15 cellular contexts compared by ENCODE assay signal in the genomic region with DNA sequence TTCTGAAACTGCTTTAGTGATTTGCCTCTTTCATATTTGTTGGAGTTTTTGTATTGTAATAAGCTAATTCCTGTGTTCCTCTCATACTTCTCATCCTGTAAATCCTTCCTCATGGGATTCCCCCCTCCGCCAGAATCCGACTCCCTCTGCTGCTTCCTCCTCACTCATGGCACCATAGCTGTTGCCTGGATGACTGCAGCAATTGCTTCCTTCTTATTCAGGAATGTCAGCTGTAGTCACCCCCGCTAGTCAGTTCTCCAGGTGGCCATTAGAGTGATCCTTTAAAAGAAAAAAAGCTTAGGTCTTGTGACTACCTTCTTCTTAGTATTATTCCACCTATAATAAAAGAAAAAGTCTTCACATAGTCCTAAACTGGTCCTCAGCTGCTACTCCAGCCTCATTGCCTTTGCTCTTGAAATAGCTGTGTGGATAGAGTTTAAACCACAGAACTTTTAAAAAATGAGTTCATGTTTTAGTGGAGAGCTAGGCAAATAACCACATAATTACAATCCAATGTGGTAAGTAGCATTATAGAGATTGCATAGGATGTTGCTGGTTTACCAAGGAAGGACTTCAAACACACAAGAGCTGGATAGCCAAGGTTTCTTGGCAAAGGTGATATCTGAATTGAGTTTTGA.
"Had no signal": no experiment of that assay in that cellular context is flagged by ENCODE, and none has a peak within 500 bp of the region (broad histone marks: within the 10 kb centered on the region; RNA-seq: fewer than 3 reads in every experiment).

No MANE protein-coding gene starts in this region.

- H3K27ac ChIP-seq: adrenal gland, heart left ventricle, lower lobe of right lung, transverse colon had no signal

- H3K27me3 Mint-ChIP-seq: naive thymus-derived CD4-positive, alpha-beta T cell had no signal

- H3K4me3 ChIP-seq: adrenal gland, heart left ventricle, lower lobe of right lung, transverse colon had no signal

- H3K4me3 Mint-ChIP-seq: naive thymus-derived CD4-positive, alpha-beta T cell; stimulated activated effector memory CD8-positive, alpha-beta T cell treated with anti-CD3 and anti-CD28 coated beads, Interleukin-12 subunit alpha, Interleukin-12 subunit beta, amount 100 ng/mL, for 72 hours had no signal

- H3K4me1 ChIP-seq: adrenal gland, heart left ventricle, lower lobe of right lung, transverse colon had no signal

- H3K27me3 ChIP-seq: adrenal gland, heart left ventricle, transverse colon had no signal

- H3K27ac Mint-ChIP-seq: activated T-helper 2 cell treated with anti-CD3 and anti-CD28 coated beads, Interferon-gamma antibody, Interleukin-2, Interleukin-4, amounts not matched to agents 10 μg/mL and 5 μg/mL and 100 μg/mL, durations not matched to agents 14 hours and 24 hours and 36 hours; stimulated activated effector memory CD8-positive, alpha-beta T cell treated with anti-CD3 and anti-CD28 coated beads, Interleukin-12 subunit alpha, Interleukin-12 subunit beta, amount 100 ng/mL, for 72 hours had no signal

- H3K4me1 Mint-ChIP-seq: naive thymus-derived CD4-positive, alpha-beta T cell; stimulated activated effector memory CD8-positive, alpha-beta T cell treated with anti-CD3 and anti-CD28 coated beads, Interleukin-12 subunit alpha, Interleukin-12 subunit beta, amount 100 ng/mL, for 72 hours had no signal

- H3K9me3 Mint-ChIP-seq: activated T-helper 2 cell treated with anti-CD3 and anti-CD28 coated beads, Interferon-gamma antibody, Interleukin-2, Interleukin-4, amounts not matched to agents 10 μg/mL and 5 μg/mL and 100 μg/mL, durations not matched to agents 14 hours and 24 hours and 36 hours; stimulated activated effector memory CD8-positive, alpha-beta T cell treated with anti-CD3 and anti-CD28 coated beads, Interleukin-12 subunit alpha, Interleukin-12 subunit beta, amount 100 ng/mL, for 72 hours had no signal

- H3K9me3 ChIP-seq: adrenal gland, heart left ventricle, lower lobe of right lung, SK-N-SH, transverse colon had no signal

- DNase-seq: activated CD4-positive, alpha-beta T cell treated with anti-CD3 and anti-CD28 coated beads, Interleukin-2, amount 50 U/mL, for 1 hour; activated naive CD4-positive, alpha-beta T cell treated with anti-CD3 and anti-CD28 coated beads, Interleukin-2, amount 50 U/mL, for 16 hours; activated T-cell treated with anti-CD3 and anti-CD28 coated beads for 4 hours; adrenal gland; cerebellar nuclear complex; dermis blood vessel endothelial cell; heart left ventricle; lower lobe of right lung; midbrain; naive thymus-derived CD4-positive, alpha-beta T cell; nucleus accumbens; SK-N-SH; transverse colon had no signal
